Comparison of ENCODE assay signal across 22 cellular contexts in the genomic region with DNA sequence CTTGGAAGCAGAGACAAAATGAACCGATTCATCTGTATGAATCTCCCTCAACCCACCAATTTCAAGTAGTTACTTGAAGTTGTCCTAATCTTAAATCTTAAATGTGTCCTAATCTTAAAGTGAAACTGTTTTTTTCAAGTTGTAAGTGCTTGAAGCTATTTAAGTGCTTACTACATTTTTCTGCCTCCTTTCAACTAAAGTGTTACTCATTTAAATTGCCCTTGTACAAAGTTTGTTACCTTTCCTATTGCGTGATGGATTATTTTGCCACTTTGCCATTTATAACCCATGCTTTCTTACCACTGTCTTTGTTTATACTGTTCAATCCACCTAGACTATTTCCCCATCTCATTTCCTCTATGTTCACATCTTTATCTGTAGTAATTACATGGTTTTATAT. TPM values are rescaled to one million over a fixed set of nuclear protein-coding genes. Genes with fewer than 3 reads are reported as not detected.
DNase-seq lines count a peak whose midpoint lies in the region; ATAC-seq, FAIRE-seq and TF ChIP-seq lines count a peak whose summit lies in the region.
"Had no signal": no experiment of that assay in that cellular context is flagged by ENCODE, and none has a peak within 500 bp of the region (broad histone marks: within the 10 kb centered on the region; RNA-seq: fewer than 3 reads in every experiment).

No MANE protein-coding gene starts in this region.

- H4K20me1 ChIP-seq in astrocyte (ENCODE audit: insufficient read depth, low read length) = peaks cover 3% of the 10 kb centered on the region
- no peaks in the 10 kb centered on the region for H4K20me1 ChIP-seq in keratinocyte (ENCODE audit: control insufficient read depth, extremely low read depth, insufficient read depth, low read length)

- H3K36me3 Mint-ChIP-seq in astrocyte (ENCODE audit: low read depth, unreplicated experiment) = peaks cover 6% of the 10 kb centered on the region
- H3K36me3 Mint-ChIP-seq in naive thymus-derived CD8-positive, alpha-beta T cell = peaks cover 0 to 15% (median 12%) of the 10 kb centered on the region in 3 donors

- no peaks in the 10 kb centered on the region for H3K9me1 ChIP-seq in keratinocyte (ENCODE audit: control insufficient read depth, extremely low read depth, insufficient read depth, low read length)

- H3K4me2 ChIP-seq in astrocyte (ENCODE audit: low read length) (no peak overlapping the region), keratinocyte (ENCODE audit: control insufficient read depth, extremely low read depth, insufficient read depth, low read depth, low read length) (peak overlapping the region; percentile 72)

- POLR2A ChIA-PET in naive thymus-derived CD8-positive, alpha-beta T cell (lab: Charles Lee) = interaction anchor here (2.0 kb wide), 1 partner anchor 19 kb away, joined by 10 read pairs; a partner anchor contains a TSS
- POLR2A ChIA-PET in A673 (lab: Charles Lee; ENCODE audit: low non-redundant PET) = no interaction called here

- intact Hi-C loops in right cardiac atrium (cut with DNase I) = loop anchor here in 1 of 4 donors (5.0 kb wide), 1 partner anchor 106 kb away; no protein-coding TSS in a partner anchor
- intact Hi-C loops in left cardiac atrium (cut with DNase I) = no loop called here
- intact Hi-C loops in A673 (cut with micrococcal nuclease; ENCODE audit: unreplicated experiment) = loop anchor here (10.0 kb wide), 1 partner anchor 142 kb away; no protein-coding TSS in a partner anchor

- peak overlapping the region; percentile 10 for H3K4me3 ChIP-seq in right cardiac atrium (ENCODE audit: low read length)
- H3K4me3 ChIP-seq in astrocyte (ENCODE audit: insufficient read depth, low read depth, low read length) = no peak overlapping the region
- peak overlapping the region; percentile 10 to 94 (median 41) for H3K4me3 ChIP-seq in keratinocyte (ENCODE audit: control insufficient read depth in 2 of 3, extremely low read depth in 1 of 3, insufficient read depth in 2 of 3, low read depth in 1 of 3, low read length in 3 of 3)
- no peak overlapping the region for H3K4me3 ChIP-seq in Peyer's patch
- H3K4me3 ChIP-seq in A673 (ENCODE audit: low read depth, low read length, poor library complexity, severe bottlenecking) = no peak overlapping the region

- H3K4me3 Mint-ChIP-seq in astrocyte (ENCODE audit: unreplicated experiment) = no peak overlapping the region
- H3K4me3 Mint-ChIP-seq in naive thymus-derived CD8-positive, alpha-beta T cell = peak overlapping the region in 2 of 10 donors; percentile 2 to 67

- no peak for TF ChIP-seq CTCF in astrocyte (IDR thresholded peaks at IDR 0.05; ENCODE audit: insufficient read depth, low read depth, low read length)
- no peak for TF ChIP-seq CTCF in keratinocyte (optimal IDR thresholded peaks at IDR 0.05 in 1 of 3, IDR thresholded peaks at IDR 0.05 in 1 of 3, conservative IDR thresholded peaks at IDR 0.05 in 1 of 3; ENCODE audit: extremely low read depth in 1 of 3, insufficient read depth in 2 of 3, low read length in 3 of 3)
- TF ChIP-seq CTCF in Peyer's patch (IDR thresholded peaks at IDR 0.05) = no peak
- TF ChIP-seq CTCF in A673 (conservative IDR thresholded peaks at IDR 0.05; ENCODE audit: low read depth, low read length) = no peak

- H3K9ac ChIP-seq in astrocyte (ENCODE audit: low read length) = no peak overlapping the region
- peak overlapping the region; percentile 4 for H3K9ac ChIP-seq in keratinocyte (ENCODE audit: control insufficient read depth, extremely low read depth, insufficient read depth, low read length)

- H3K27ac ChIP-seq in right cardiac atrium (ENCODE audit: low read length) (no peak overlapping the region), astrocyte (ENCODE audit: low read depth, low read length) (no peak overlapping the region), keratinocyte (ENCODE audit: control insufficient read depth, insufficient read depth, low read length) (peak overlapping the region; percentile 95), Peyer's patch (no peak overlapping the region), A673 (ENCODE audit: low read depth, low read length, poor library complexity, severe bottlenecking) (no peak overlapping the region)

- FAIRE-seq in astrocyte (lab: Jason Lieb, UNC) (no peak), keratinocyte (lab: Jason Lieb, UNC) (no peak)
- FAIRE-seq: HepG2, small intestine, TTC549 had no signal

- H3K9me3 ChIP-seq in right cardiac atrium (ENCODE audit: control insufficient read depth, low read length) (no peaks in the 10 kb centered on the region), astrocyte (ENCODE audit: insufficient read depth, low read depth, low read length) (no peaks in the 10 kb centered on the region), keratinocyte (ENCODE audit: control insufficient read depth, low read depth, low read length) (no peaks in the 10 kb centered on the region), Peyer's patch (no peaks in the 10 kb centered on the region), A673 (ENCODE audit: low read depth, low read length, poor library complexity, severe bottlenecking) (no peaks in the 10 kb centered on the region)

- H2AFZ ChIP-seq in astrocyte (ENCODE audit: low read depth, low read length) (no peak overlapping the region), keratinocyte (ENCODE audit: control insufficient read depth, low read length) (peak overlapping the region; percentile 36)

- H3K79me2 ChIP-seq in astrocyte (ENCODE audit: insufficient read depth, low read length) (peaks cover 56% of the 10 kb centered on the region), keratinocyte (ENCODE audit: control insufficient read depth, insufficient read depth, low read length) (peaks cover 75% of the 10 kb centered on the region)

- dilution Hi-C loops in keratinocyte (cut with MboI; ENCODE audit: extremely low pct_ligation_motif_present, low sequenced_read_pairs) = no loop called here

- DNase-seq in right cardiac atrium (no peak), left cardiac atrium (no peak), astrocyte (ENCODE audit: low read depth) (peak; percentile 11), keratinocyte (ENCODE audit: low read depth, low spot score) (no peak), amniotic stem cell (lab: John Stamatoyannopoulos, UW) (no peak), Peyer's patch (no peak), A673 (ENCODE audit: low spot score) (no peak)
- no peak for DNase-seq in naive thymus-derived CD8-positive, alpha-beta T cell
- DNase-seq: activated CD4-positive, alpha-beta T cell treated with anti-CD3 and anti-CD28 coated beads for 4 hours; caudate nucleus; COR-L47; effector CD8-positive, alpha-beta T cell; hypothalamus; kidney glomerular epithelial cell; NCI-H2081; NCI-H524 treated with DMSO at 0.1 percent for 48 hours; posterior cingulate gyrus; small intestine; stimulated activated CD4-positive, alpha-beta T cell treated with anti-CD3 and anti-CD28 coated beads, Interleukin-4, amount 100 ng/mL, for 24 hours had no signal

- 71% methylated on average over 2 of the region's 2 CpGs for WGBS in right cardiac atrium

- TF ChIP-seq POLR2A in Peyer's patch (IDR thresholded peaks at IDR 0.05) = no peak

- no peaks in the 10 kb centered on the region for H3K27me3 Mint-ChIP-seq in astrocyte (ENCODE audit: low read depth, unreplicated experiment)
- H3K27me3 Mint-ChIP-seq in naive thymus-derived CD8-positive, alpha-beta T cell = no peaks in the 10 kb centered on the region

- CTCF ChIA-PET in A673 (lab: Charles Lee) = no interaction called here

- H3K36me3 ChIP-seq in astrocyte (ENCODE audit: insufficient read depth, low read length) = peaks cover 8% of the 10 kb centered on the region
- H3K36me3 ChIP-seq in keratinocyte (ENCODE audit: control insufficient read depth in 2 of 2, extremely low read depth in 1 of 2, insufficient read depth in 2 of 2, low read length in 2 of 2) = peaks cover 10 to 29% of the 10 kb centered on the region in 2 experiments
- peaks cover 0 to 3% (median 0%) of the 10 kb centered on the region in 3 donors for H3K36me3 ChIP-seq in Peyer's patch
- H3K36me3 ChIP-seq in A673 (ENCODE audit: insufficient read depth, low read length, poor library complexity, severe bottlenecking) = peaks cover 4% of the 10 kb centered on the region

- ATAC-seq in right cardiac atrium (no peak), left cardiac atrium (no peak)
- ATAC-seq in naive thymus-derived CD8-positive, alpha-beta T cell = no peak
- ATAC-seq: activated naive CD4-positive, alpha-beta T cell treated with anti-CD3 and anti-CD28 coated beads, Interleukin-2, amount 50 U/mL, for 72 hours; HepG2 had no signal

- no peak overlapping the region for H3K27ac Mint-ChIP-seq in astrocyte (ENCODE audit: unreplicated experiment)
- peak overlapping the region in 5 of 10 donors; percentile 0 to 23 (median 1) for H3K27ac Mint-ChIP-seq in naive thymus-derived CD8-positive, alpha-beta T cell
- H3K27ac Mint-ChIP-seq: activated naive CD4-positive, alpha-beta T cell treated with anti-CD3 and anti-CD28 coated beads, Interleukin-2, amount 50 U/mL, for 72 hours had no signal

- H3K27me3 ChIP-seq in right cardiac atrium (ENCODE audit: control insufficient read depth, insufficient read depth) (no peaks in the 10 kb centered on the region), astrocyte (ENCODE audit: insufficient read depth, low read length) (no peaks in the 10 kb centered on the region), keratinocyte (ENCODE audit: control insufficient read depth, extremely low read depth, insufficient read depth, low read length) (no peaks in the 10 kb centered on the region), Peyer's patch (no peaks in the 10 kb centered on the region), A673 (replicated peaks; ENCODE audit: insufficient read depth, low read depth, low read length, poor library complexity) (no peaks in the 10 kb centered on the region)

- peaks cover 7% of the 10 kb centered on the region for H3K4me1 Mint-ChIP-seq in astrocyte (ENCODE audit: low read depth, unreplicated experiment)
- peaks cover 3 to 31% (median 18%) of the 10 kb centered on the region in 4 donors for H3K4me1 Mint-ChIP-seq in naive thymus-derived CD8-positive, alpha-beta T cell

- no peaks in the 10 kb centered on the region for H3K9me3 Mint-ChIP-seq in astrocyte (ENCODE audit: unreplicated experiment)
- no peaks in the 10 kb centered on the region for H3K9me3 Mint-ChIP-seq in naive thymus-derived CD8-positive, alpha-beta T cell
- H3K9me3 Mint-ChIP-seq: activated naive CD4-positive, alpha-beta T cell treated with anti-CD3 and anti-CD28 coated beads, Interleukin-2, amount 50 U/mL, for 72 hours had no signal

- H3K4me1 ChIP-seq in right cardiac atrium (ENCODE audit: control insufficient read depth, insufficient read depth, low read length) (peaks cover 2% of the 10 kb centered on the region), astrocyte (ENCODE audit: insufficient read depth, low read length) (peaks cover 7% of the 10 kb centered on the region), keratinocyte (ENCODE audit: control insufficient read depth, extremely low read depth, insufficient read depth, low read length) (peaks cover 8% of the 10 kb centered on the region), Peyer's patch (peaks cover 0 to 10% (median 0%) of the 10 kb centered on the region in 4 donors), A673 (ENCODE audit: insufficient read depth, low read length, poor library complexity, severe bottlenecking) (peaks cover 9% of the 10 kb centered on the region)

- BruUV-seq in A673 (replicated peaks; lab: Mats Ljungman, UMichigan) = no TSS peak

RNA-seq across cellular contexts. Expression of a gene that starts 2.9 kb away (rescaled TPM):
- total RNA-seq in right cardiac atrium = 100 to 1,000 TPM in 2 of 4 donors, 10 to 100 TPM in 2; 91.8 to 107 (median 103) TPM
- polyA plus RNA-seq in right cardiac atrium = 53.8 TPM
- total RNA-seq in left cardiac atrium = 10 to 100 TPM; 84.1 to 95.2 TPM
- 48.0 and 54.9 TPM in 2 replicates for total RNA-seq in astrocyte
- 57.1 to 141 TPM (median 94.4 TPM) in 3 replicates for polyA plus RNA-seq in keratinocyte
- 116 TPM for polyA plus RNA-seq in keratinocyte (2011; ENCODE audit: low read depth)
- 43.8 and 90.7 TPM in 2 replicates for polyA plus RNA-seq in keratinocyte (2011; cell fraction: cytosol; rRNA removed)
- 55.8 and 90.3 TPM in 2 replicates for polyA plus RNA-seq in keratinocyte (2011; cell fraction: nucleus; rRNA removed)
- 34.4 and 124 TPM in 2 replicates for polyA plus RNA-seq in keratinocyte (2012; ENCODE audit: low replicate concordance)
- 9.2 to 61.3 TPM (median 24.5 TPM) in 3 replicates for polyA minus RNA-seq in keratinocyte
- polyA minus RNA-seq in keratinocyte (2011; cell fraction: cytosol; rRNA and poly(A)+ RNA removed) = 31.5 TPM
- polyA minus RNA-seq in keratinocyte (2011; cell fraction: nucleus; rRNA and poly(A)+ RNA removed) = 35.9 and 67.1 TPM in 2 replicates
- total RNA-seq in Peyer's patch = 10 to 100 TPM; 10.9 to 29.4 (median 17.3) TPM
- 10 to 100 TPM; 15.6 to 17.6 TPM for total RNA-seq in naive thymus-derived CD8-positive, alpha-beta T cell
- 10 to 100 TPM; 26.1 to 49.3 (median 28.1) TPM for polyA plus RNA-seq in naive thymus-derived CD8-positive, alpha-beta T cell
- 30.3 and 32.0 TPM in 2 replicates for total RNA-seq in A673 (2021)

RNA-seq across cellular contexts. Expression of a gene that starts 19.1 kb away (rescaled TPM):
- total RNA-seq in right cardiac atrium (1 to 10 TPM; 6.8 to 8.4 (median 7.9) TPM), left cardiac atrium (1 to 10 TPM; 6.1 to 6.4 TPM), astrocyte (6.3 and 6.7 TPM in 2 replicates), Peyer's patch (1 to 10 TPM; 4.1 to 9.2 (median 7.7) TPM), A673 (2021) (12.6 and 14.4 TPM in 2 replicates)
- polyA plus RNA-seq in right cardiac atrium (6.1 TPM), keratinocyte (4.4 to 11.3 TPM (median 6.5 TPM) in 3 replicates)
- polyA plus RNA-seq in keratinocyte (2011; ENCODE audit: low read depth) = 11.4 TPM
- 5.2 and 8.3 TPM in 2 replicates for polyA plus RNA-seq in keratinocyte (2011; cell fraction: cytosol; rRNA removed)
- 7.6 and 8.3 TPM in 2 replicates for polyA plus RNA-seq in keratinocyte (2011; cell fraction: nucleus; rRNA removed)
- 6.8 and 7.6 TPM in 2 replicates for polyA plus RNA-seq in keratinocyte (2012; ENCODE audit: low replicate concordance)
- 0.95 to 7.5 TPM (median 2.7 TPM) in 3 replicates for polyA minus RNA-seq in keratinocyte
- 2.7 TPM for polyA minus RNA-seq in keratinocyte (2011; cell fraction: cytosol; rRNA and poly(A)+ RNA removed)
- 6.8 and 7.5 TPM in 2 replicates for polyA minus RNA-seq in keratinocyte (2011; cell fraction: nucleus; rRNA and poly(A)+ RNA removed)
- 10 to 100 TPM; 14.1 to 17.6 TPM for total RNA-seq in naive thymus-derived CD8-positive, alpha-beta T cell
- polyA plus RNA-seq in naive thymus-derived CD8-positive, alpha-beta T cell = 1 to 10 TPM; 5.6 to 9.5 (median 9.0) TPM

RNA-seq across cellular contexts. Expression of a gene that starts 19.2 kb away (rescaled TPM):
- 10 to 100 TPM; 40.6 to 59.2 (median 46.7) TPM for total RNA-seq in right cardiac atrium
- polyA plus RNA-seq in right cardiac atrium = 18.5 TPM
- total RNA-seq in left cardiac atrium = 10 to 100 TPM; 42.8 to 57.8 TPM
- 53.4 and 57.1 TPM in 2 replicates for total RNA-seq in astrocyte
- 37.2 to 50.7 TPM (median 42.6 TPM) in 3 replicates for polyA plus RNA-seq in keratinocyte
- polyA plus RNA-seq in keratinocyte (2011; ENCODE audit: low read depth) = 70.0 TPM
- 23.3 and 49.2 TPM in 2 replicates for polyA plus RNA-seq in keratinocyte (2011; cell fraction: cytosol; rRNA removed)
- 39.2 and 51.6 TPM in 2 replicates for polyA plus RNA-seq in keratinocyte (2011; cell fraction: nucleus; rRNA removed)
- 16.5 and 34.1 TPM in 2 replicates for polyA plus RNA-seq in keratinocyte (2012; ENCODE audit: low replicate concordance)
- 13.2 to 125 TPM (median 76.5 TPM) in 3 replicates for polyA minus RNA-seq in keratinocyte
- 21.5 TPM for polyA minus RNA-seq in keratinocyte (2011; cell fraction: cytosol; rRNA and poly(A)+ RNA removed)
- 34.6 and 89.1 TPM in 2 replicates for polyA minus RNA-seq in keratinocyte (2011; cell fraction: nucleus; rRNA and poly(A)+ RNA removed)
- total RNA-seq in Peyer's patch = 100 to 1,000 TPM in 1 of 4 donors, 10 to 100 TPM in 3; 31.1 to 175 (median 68.0) TPM
- 10 to 100 TPM; 62.1 to 64.6 TPM for total RNA-seq in naive thymus-derived CD8-positive, alpha-beta T cell
- polyA plus RNA-seq in naive thymus-derived CD8-positive, alpha-beta T cell = 10 to 100 TPM; 24.3 to 30.9 (median 29.6) TPM
- total RNA-seq in A673 (2021) = 32.2 and 34.1 TPM in 2 replicates

Comparison
In these comparisons a context has a peak if more than half of its experiments do, and no peak if none do; other contexts are left out.
1. H3K4me3 ChIP-seq: peak in right cardiac atrium (single experiment) and keratinocyte (3 of 3); none in astrocyte (single experiment), Peyer's patch (0 of 4) and A673 (single experiment).